Comparison of ENCODE assay signal across 24 cellular contexts in genomic region chr10:128880221-128880620, GRCh38.
"Had no signal": no experiment of that assay in that cellular context is flagged by ENCODE, and none has a peak within 500 bp of the region (broad histone marks: within the 10 kb centered on the region; RNA-seq: fewer than 3 reads in every experiment).

No MANE protein-coding gene starts in this region.

- H3K36me3 Mint-ChIP-seq: naive thymus-derived CD8-positive, alpha-beta T cell; stimulated activated naive B cell treated with anti-CD40 and anti-IgM and Interleukin-4, amounts not matched to agents 10 μg/mL and 1 μg/mL and 100 μg/mL, for 72 hours had no signal

- H3K27ac Mint-ChIP-seq: effector memory CD8-positive, alpha-beta T cell; progenitor cell of endocrine pancreas; stimulated activated naive B cell treated with anti-CD40 and anti-IgM and Interleukin-4, amounts not matched to agents 10 μg/mL and 1 μg/mL and 100 μg/mL, for 72 hours; stimulated activated naive CD8-positive, alpha-beta T cell treated with anti-CD3 and anti-CD28 coated beads, Interleukin-15, Interleukin-2, amounts not matched to agents 100 ng/mL and 50 ng/mL, for 24 hours had no signal

- DNase-seq: dermis blood vessel endothelial cell; effector memory CD8-positive, alpha-beta T cell; foreskin fibroblast; gastrocnemius medialis; left cardiac atrium; left lung; mammary epithelial cell; mesendoderm; midbrain; naive thymus-derived CD8-positive, alpha-beta T cell; occipital lobe; right lobe of liver; small intestine; stimulated activated CD4-positive, alpha-beta T cell treated with anti-CD3 and anti-CD28 coated beads, Interleukin-15, amount 100 ng/mL, for 24 hours; stimulated activated CD4-positive, alpha-beta T cell treated with anti-CD3 and anti-CD28 coated beads, Interleukin-2, amount 100 ng/mL, for 48 hours; stimulated activated naive B cell treated with anti-CD40 and anti-IgM and Interleukin-4, amounts not matched to agents 10 μg/mL and 1 μg/mL and 100 μg/mL, for 72 hours; upper lobe of right lung; uterus had no signal

- H3K4me1 ChIP-seq: colonic mucosa, gastrocnemius medialis, left lung, parathyroid adenoma, right lobe of liver, tibial nerve, upper lobe of right lung, uterus had no signal

- H3K4me3 ChIP-seq: colonic mucosa, gastrocnemius medialis, left lung, right lobe of liver, thoracic aorta, tibial nerve, upper lobe of right lung, uterus had no signal

- H3K4me1 Mint-ChIP-seq: stimulated activated naive B cell treated with anti-CD40 and anti-IgM and Interleukin-4, amounts not matched to agents 10 μg/mL and 1 μg/mL and 100 μg/mL, for 72 hours had no signal

- H3K9me3 ChIP-seq: colonic mucosa, gastrocnemius medialis, left lung, right lobe of liver, thoracic aorta, tibial nerve, upper lobe of right lung, uterus had no signal

- H3K27ac ChIP-seq: colonic mucosa, gastrocnemius medialis, left lung, parathyroid adenoma, right lobe of liver, thoracic aorta, tibial nerve, upper lobe of right lung, uterus had no signal

- H3K4me3 Mint-ChIP-seq: effector memory CD8-positive, alpha-beta T cell; naive thymus-derived CD8-positive, alpha-beta T cell; stimulated activated naive B cell treated with anti-CD40 and anti-IgM and Interleukin-4, amounts not matched to agents 10 μg/mL and 1 μg/mL and 100 μg/mL, for 72 hours; stimulated activated naive CD8-positive, alpha-beta T cell treated with anti-CD3 and anti-CD28 coated beads, Interleukin-15, Interleukin-2, amounts not matched to agents 100 ng/mL and 50 ng/mL, for 24 hours had no signal

- H3K36me3 ChIP-seq: colonic mucosa, gastrocnemius medialis, left lung, right lobe of liver, thoracic aorta, tibial nerve, upper lobe of right lung, uterus had no signal

- ATAC-seq: effector memory CD8-positive, alpha-beta T cell; gastrocnemius medialis; left lung; naive thymus-derived CD8-positive, alpha-beta T cell; right lobe of liver; stimulated activated naive B cell treated with anti-CD40 and anti-IgM and Interleukin-4, amounts not matched to agents 10 μg/mL and 1 μg/mL and 100 μg/mL, for 72 hours; upper lobe of right lung had no signal

- H3K27me3 ChIP-seq: colonic mucosa, right lobe of liver, tibial nerve, upper lobe of right lung, uterus had no signal
